Comparison of ENCODE assay signal across 9 cellular contexts in genomic region chr10:86389109-86389440, GRCh38. TPM values are rescaled to one million over a fixed set of nuclear protein-coding genes. Genes with fewer than 3 reads are reported as not detected.
DNase-seq lines count a peak whose midpoint lies in the region; ATAC-seq and TF ChIP-seq lines count a peak whose summit lies in the region.
"Not testable (repeated sequence)": the region's sequence is repeated elsewhere in the genome, so short reads cannot be mapped to it uniquely, and the experiment has no call there.
"Had no signal": no experiment of that assay in that cellular context is flagged by ENCODE, and none has a peak within 500 bp of the region (broad histone marks: within the 10 kb centered on the region; RNA-seq: fewer than 3 reads in every experiment).

No MANE protein-coding gene starts in this region.

- H3K4me1 ChIP-seq in duodenal mucosa (ENCODE audit: control insufficient read depth in 1 of 2, insufficient read depth in 2 of 2, low read length in 2 of 2): peaks cover 10 to 12% of the 10 kb centered on the region in 2 donors
- H3K4me1 ChIP-seq in skeletal muscle tissue (ENCODE audit: control insufficient read depth in 3 of 3, insufficient read depth in 3 of 3, low read length in 3 of 3): not testable (repeated sequence)

- H3K27ac ChIP-seq in duodenal mucosa (ENCODE audit: low read depth, low read length); skeletal muscle tissue (ENCODE audit: low read depth, low read length): not testable (repeated sequence)

- not testable (repeated sequence) for H3K27ac Mint-ChIP-seq in T-helper 17 cell; activated naive CD8-positive, alpha-beta T cell treated with anti-CD3 and anti-CD28 coated beads for 36 hours
- H3K27ac Mint-ChIP-seq in naive thymus-derived CD8-positive, alpha-beta T cell: peak overlapping the region in 6 of 10 donors; percentile 2 to 86 (median 69)

- H3K27me3 ChIP-seq in duodenal mucosa (ENCODE audit: control insufficient read depth in 1 of 2, insufficient read depth in 2 of 2, low read length in 2 of 2) (peaks cover 6 to 16% of the 10 kb centered on the region in 2 donors), skeletal muscle tissue (ENCODE audit: control insufficient read depth in 3 of 3, insufficient read depth in 3 of 3, low read length in 3 of 3) (peaks cover 28 to 48% (median 45%) of the 10 kb centered on the region in 3 donors)

- POLR2A ChIA-PET in naive thymus-derived CD8-positive, alpha-beta T cell (lab: Charles Lee): interaction anchor here (0.6 kb wide), 2 partner anchors 30 to 351 kb away, joined by 3 to 5 read pairs; no protein-coding TSS in a partner anchor

- H3K4me3 Mint-ChIP-seq in T-helper 17 cell: peak overlapping the region; percentile 85
- peak overlapping the region; percentile 68 for H3K4me3 Mint-ChIP-seq in activated naive CD8-positive, alpha-beta T cell treated with anti-CD3 and anti-CD28 coated beads for 36 hours
- H3K4me3 Mint-ChIP-seq in naive thymus-derived CD8-positive, alpha-beta T cell: peak overlapping the region; percentile 72 to 93 (median 88)

- H3K4me1 Mint-ChIP-seq in T-helper 17 cell: peaks cover 12% of the 10 kb centered on the region
- H3K4me1 Mint-ChIP-seq in activated naive CD8-positive, alpha-beta T cell treated with anti-CD3 and anti-CD28 coated beads for 36 hours: not testable (repeated sequence)
- peaks cover 0 to 12% (median 11%) of the 10 kb centered on the region in 4 donors for H3K4me1 Mint-ChIP-seq in naive thymus-derived CD8-positive, alpha-beta T cell

- H3K4me3 ChIP-seq in GM12865 (ENCODE audit: low read depth, low read length) (peak overlapping the region; percentile 63), duodenal mucosa (ENCODE audit: low read depth in 1 of 2, low read length in 2 of 2) (peak overlapping the region; percentile 73), iPS-11a (ENCODE audit: low read depth, low read length) (peak overlapping the region; percentile 54), skeletal muscle tissue (ENCODE audit: low read length in 3 of 3) (peak overlapping the region; percentile 13 to 43 (median 29))

- H3K27me3 Mint-ChIP-seq in T-helper 17 cell: peaks cover 54% of the 10 kb centered on the region
- peaks cover 22% of the 10 kb centered on the region for H3K27me3 Mint-ChIP-seq in activated naive CD8-positive, alpha-beta T cell treated with anti-CD3 and anti-CD28 coated beads for 36 hours
- peaks cover 13 to 40% (median 19%) of the 10 kb centered on the region in 5 donors for H3K27me3 Mint-ChIP-seq in naive thymus-derived CD8-positive, alpha-beta T cell

- H3K36me3 ChIP-seq in duodenal mucosa (ENCODE audit: control insufficient read depth in 1 of 2, insufficient read depth in 2 of 2, low read length in 2 of 2); skeletal muscle tissue (ENCODE audit: control insufficient read depth in 3 of 3, insufficient read depth in 3 of 3, low read length in 3 of 3): not testable (repeated sequence)

- not testable (repeated sequence) for H3K36me3 Mint-ChIP-seq in T-helper 17 cell (ENCODE audit: low read depth); activated naive CD8-positive, alpha-beta T cell treated with anti-CD3 and anti-CD28 coated beads for 36 hours; naive thymus-derived CD8-positive, alpha-beta T cell

- not testable (repeated sequence) for TF ChIP-seq CTCF in GM12865 (IDR thresholded peaks at IDR 0.05; ENCODE audit: insufficient read depth, low read depth, low read length, missing control alignments)

- DNase-seq in GM12865 (ENCODE audit: low read depth); T-helper 17 cell; activated naive CD8-positive, alpha-beta T cell treated with anti-CD3 and anti-CD28 coated beads for 36 hours; naive thymus-derived CD8-positive, alpha-beta T cell: not testable (repeated sequence)

- H3K9me3 ChIP-seq in T-helper 17 cell (ENCODE audit: control insufficient read depth, low read length, poor library complexity, severe bottlenecking); duodenal mucosa (ENCODE audit: control insufficient read depth in 1 of 2, low read length in 2 of 2); skeletal muscle tissue (ENCODE audit: control insufficient read depth in 3 of 3, low read length in 3 of 3): not testable (repeated sequence)

- peak overlapping the region; percentile 37 to 38 for H3K9ac ChIP-seq in duodenal mucosa (ENCODE audit: low read depth in 1 of 2, low read length in 2 of 2)
- H3K9ac ChIP-seq in skeletal muscle tissue (ENCODE audit: low read depth in 1 of 3, low read length in 3 of 3): not testable (repeated sequence)

- not testable (repeated sequence) for H3K9me3 Mint-ChIP-seq in activated naive CD8-positive, alpha-beta T cell treated with anti-CD3 and anti-CD28 coated beads for 36 hours; naive thymus-derived CD8-positive, alpha-beta T cell

- not testable (repeated sequence) for ATAC-seq in T-helper 17 cell; naive thymus-derived CD8-positive, alpha-beta T cell

RNA-seq across cellular contexts. Expression of gene GRID1, which starts 22.5 kb away (rescaled TPM):
- total RNA-seq in T-helper 17 cell: not detected
- total RNA-seq in activated naive CD8-positive, alpha-beta T cell treated with anti-CD3 and anti-CD28 coated beads for 36 hours: not detected
- total RNA-seq in naive thymus-derived CD8-positive, alpha-beta T cell: not detected
- not detected for polyA plus RNA-seq in naive thymus-derived CD8-positive, alpha-beta T cell
- total RNA-seq in skeletal muscle tissue: 2.1 TPM
- total RNA-seq: activated CD8-positive, alpha-beta memory T cell treated with anti-CD3 and anti-CD28 coated beads for 36 hours; HT-29 had no signal
